Comparison of ENCODE assay signal across 2 cellular contexts in the genomic region with DNA sequence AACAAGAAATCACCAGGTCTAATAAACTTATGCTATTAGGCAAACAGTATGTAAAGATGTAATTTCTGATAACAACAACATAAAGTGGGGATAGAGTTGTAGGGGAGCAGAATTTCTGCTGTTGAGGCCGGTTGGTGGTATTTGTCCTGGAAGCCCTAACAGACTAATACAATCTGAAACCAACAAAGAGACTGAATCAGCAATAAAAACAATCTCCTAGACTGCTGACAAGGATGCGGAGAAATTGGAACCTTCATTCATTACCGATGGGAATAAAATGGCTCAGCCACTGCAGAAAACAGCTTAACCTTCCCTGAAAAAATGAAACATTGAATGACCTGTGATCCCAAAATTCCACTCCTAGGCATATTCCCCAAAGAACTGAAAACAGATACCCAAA.
TF ChIP-seq lines count a peak whose summit lies in the region.

No MANE protein-coding gene starts in this region.

TF ChIP-seq in HepG2, 621 proteins besides CTCF, POLR2A, EP300 and RAD21:
- peak; percentile 46; the same call in 1 of the 2 replicates for TF ChIP-seq MAFF (IDR thresholded peaks at IDR 0.05; ENCODE audit: low read depth, low read length)
- TF ChIP-seq, protein P1, sequence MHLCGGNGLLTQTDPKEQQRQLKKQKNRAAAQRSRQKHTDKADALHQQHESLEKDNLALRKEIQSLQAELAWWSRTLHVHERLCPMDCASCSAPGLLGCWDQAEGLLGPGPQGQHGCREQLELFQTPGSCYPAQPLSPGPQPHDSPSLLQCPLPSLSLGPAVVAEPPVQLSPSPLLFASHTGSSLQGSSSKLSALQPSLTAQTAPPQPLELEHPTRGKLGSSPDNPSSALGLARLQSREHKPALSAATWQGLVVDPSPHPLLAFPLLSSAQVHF (CRISPR knock-in tag; IDR thresholded peaks at IDR 0.05): no peak
- TF ChIP-seq MAFK (conservative IDR thresholded peaks at IDR 0.05 in 1 of 2, IDR thresholded peaks at IDR 0.05 in 1 of 2; ENCODE audit: low read length in 2 of 2): peak; percentile 28 to 73; a peak in 3 of 4 replicates
- TF ChIP-seq ZNF3 (CRISPR knock-in tag; IDR thresholded peaks at IDR 0.05): no peak

TF ChIP-seq in K562, 482 proteins besides CTCF, POLR2A, EP300 and RAD21:
- TF ChIP-seq ZNF316 (IDR thresholded peaks at IDR 0.05) (peak; percentile 58), TCF7L2 (IDR thresholded peaks at IDR 0.05; ENCODE audit: low read depth, low read length) (no peak), MAFG (tag; conservative IDR thresholded peaks at IDR 0.05) (peak; percentile 58; the same call in 1 of the 2 replicates), C11orf30 (IDR thresholded peaks at IDR 0.05; ENCODE audit: low read depth) (peak; percentile 54; the same call in 1 of the 2 replicates)
TF ChIP-seq in K562: peak in this region for 3.
